ENCODE assay signal across 1 cellular context in genomic region chr1:227234998-227235405, GRCh38.
TF ChIP-seq lines count a peak whose summit lies in the region.

No MANE protein-coding gene starts in this region.

TF ChIP-seq in K562, 482 proteins besides CTCF, POLR2A, EP300 and RAD21 (continued from another document and continues in another):
- TF ChIP-seq CSDE1 (IDR thresholded peaks at IDR 0.05): no peak
- TF ChIP-seq SRF (CRISPR knock-in tag; IDR thresholded peaks at IDR 0.05): no peak
- peak; percentile 64; the same call in 1 of the 2 replicates for TF ChIP-seq ZNF589 (CRISPR knock-in tag; IDR thresholded peaks at IDR 0.05; ENCODE audit: low read depth)
- no peak for TF ChIP-seq RBM25 (IDR thresholded peaks at IDR 0.05; ENCODE audit: low read depth, low read length, severe bottlenecking)
- TF ChIP-seq, protein P1, sequence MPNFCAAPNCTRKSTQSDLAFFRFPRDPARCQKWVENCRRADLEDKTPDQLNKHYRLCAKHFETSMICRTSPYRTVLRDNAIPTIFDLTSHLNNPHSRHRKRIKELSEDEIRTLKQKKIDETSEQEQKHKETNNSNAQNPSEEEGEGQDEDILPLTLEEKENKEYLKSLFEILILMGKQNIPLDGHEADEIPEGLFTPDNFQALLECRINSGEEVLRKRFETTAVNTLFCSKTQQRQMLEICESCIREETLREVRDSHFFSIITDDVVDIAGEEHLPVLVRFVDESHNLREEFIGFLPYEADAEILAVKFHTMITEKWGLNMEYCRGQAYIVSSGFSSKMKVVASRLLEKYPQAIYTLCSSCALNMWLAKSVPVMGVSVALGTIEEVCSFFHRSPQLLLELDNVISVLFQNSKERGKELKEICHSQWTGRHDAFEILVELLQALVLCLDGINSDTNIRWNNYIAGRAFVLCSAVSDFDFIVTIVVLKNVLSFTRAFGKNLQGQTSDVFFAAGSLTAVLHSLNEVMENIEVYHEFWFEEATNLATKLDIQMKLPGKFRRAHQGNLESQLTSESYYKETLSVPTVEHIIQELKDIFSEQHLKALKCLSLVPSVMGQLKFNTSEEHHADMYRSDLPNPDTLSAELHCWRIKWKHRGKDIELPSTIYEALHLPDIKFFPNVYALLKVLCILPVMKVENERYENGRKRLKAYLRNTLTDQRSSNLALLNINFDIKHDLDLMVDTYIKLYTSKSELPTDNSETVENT (CRISPR knock-in tag; IDR thresholded peaks at IDR 0.05): no peak
- TF ChIP-seq, protein P2, sequence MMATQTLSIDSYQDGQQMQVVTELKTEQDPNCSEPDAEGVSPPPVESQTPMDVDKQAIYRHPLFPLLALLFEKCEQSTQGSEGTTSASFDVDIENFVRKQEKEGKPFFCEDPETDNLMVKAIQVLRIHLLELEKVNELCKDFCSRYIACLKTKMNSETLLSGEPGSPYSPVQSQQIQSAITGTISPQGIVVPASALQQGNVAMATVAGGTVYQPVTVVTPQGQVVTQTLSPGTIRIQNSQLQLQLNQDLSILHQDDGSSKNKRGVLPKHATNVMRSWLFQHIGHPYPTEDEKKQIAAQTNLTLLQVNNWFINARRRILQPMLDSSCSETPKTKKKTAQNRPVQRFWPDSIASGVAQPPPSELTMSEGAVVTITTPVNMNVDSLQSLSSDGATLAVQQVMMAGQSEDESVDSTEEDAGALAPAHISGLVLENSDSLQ (IDR thresholded peaks at IDR 0.05): peak; percentile 74
- TF ChIP-seq L3MBTL2 (IDR thresholded peaks at IDR 0.05): peak; percentile 82
- TF ChIP-seq, protein P3, sequence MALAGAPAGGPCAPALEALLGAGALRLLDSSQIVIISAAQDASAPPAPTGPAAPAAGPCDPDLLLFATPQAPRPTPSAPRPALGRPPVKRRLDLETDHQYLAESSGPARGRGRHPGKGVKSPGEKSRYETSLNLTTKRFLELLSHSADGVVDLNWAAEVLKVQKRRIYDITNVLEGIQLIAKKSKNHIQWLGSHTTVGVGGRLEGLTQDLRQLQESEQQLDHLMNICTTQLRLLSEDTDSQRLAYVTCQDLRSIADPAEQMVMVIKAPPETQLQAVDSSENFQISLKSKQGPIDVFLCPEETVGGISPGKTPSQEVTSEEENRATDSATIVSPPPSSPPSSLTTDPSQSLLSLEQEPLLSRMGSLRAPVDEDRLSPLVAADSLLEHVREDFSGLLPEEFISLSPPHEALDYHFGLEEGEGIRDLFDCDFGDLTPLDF (CRISPR knock-in tag; IDR thresholded peaks at IDR 0.05): no peak
- TF ChIP-seq HMBOX1 (IDR thresholded peaks at IDR 0.05): peak; percentile 54; the same call in 1 of the 2 replicates
- TF ChIP-seq GMEB1 (CRISPR knock-in tag; IDR thresholded peaks at IDR 0.05): no peak
- no peak for TF ChIP-seq POU5F1 (IDR thresholded peaks at IDR 0.05; ENCODE audit: borderline replicate concordance, low read depth, low read length, partially characterized antibody)
- TF ChIP-seq KLF6 (CRISPR knock-in tag; IDR thresholded peaks at IDR 0.05; ENCODE audit: borderline replicate concordance): no peak
- TF ChIP-seq, protein P4, sequence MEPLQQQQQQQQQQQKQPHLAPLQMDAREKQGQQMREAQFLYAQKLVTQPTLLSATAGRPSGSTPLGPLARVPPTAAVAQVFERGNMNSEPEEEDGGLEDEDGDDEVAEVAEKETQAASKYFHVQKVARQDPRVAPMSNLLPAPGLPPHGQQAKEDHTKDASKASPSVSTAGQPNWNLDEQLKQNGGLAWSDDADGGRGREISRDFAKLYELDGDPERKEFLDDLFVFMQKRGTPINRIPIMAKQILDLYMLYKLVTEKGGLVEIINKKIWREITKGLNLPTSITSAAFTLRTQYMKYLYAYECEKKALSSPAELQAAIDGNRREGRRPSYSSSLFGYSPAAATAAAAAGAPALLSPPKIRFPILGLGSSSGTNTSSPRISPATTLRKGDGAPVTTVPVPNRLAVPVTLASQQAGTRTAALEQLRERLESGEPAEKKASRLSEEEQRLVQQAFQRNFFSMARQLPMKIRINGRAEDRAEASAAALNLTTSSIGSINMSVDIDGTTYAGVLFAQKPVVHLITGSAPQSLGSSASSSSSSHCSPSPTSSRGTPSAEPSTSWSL (CRISPR knock-in tag; IDR thresholded peaks at IDR 0.05; ENCODE audit: borderline replicate concordance): no peak
- TF ChIP-seq MYC (IDR thresholded peaks at IDR 0.05; ENCODE audit: low read depth, low read length): peak; percentile 53
- TF ChIP-seq MYC (CRISPR knock-in tag; IDR thresholded peaks at IDR 0.05; ENCODE audit: borderline replicate concordance, low read depth): no peak
- no peak for TF ChIP-seq PHF20 (IDR thresholded peaks at IDR 0.05; ENCODE audit: partially characterized antibody)
- no peak for TF ChIP-seq CGGBP1 (CRISPR knock-in tag; IDR thresholded peaks at IDR 0.05)
- no peak for TF ChIP-seq ZNF764 (CRISPR knock-in tag; IDR thresholded peaks at IDR 0.05; ENCODE audit: low read depth)
- no peak for TF ChIP-seq SMARCA5 (IDR thresholded peaks at IDR 0.05)
- TF ChIP-seq TARDBP (IDR thresholded peaks at IDR 0.05): no peak
- no peak for TF ChIP-seq CBX2 (IDR thresholded peaks at IDR 0.05; ENCODE audit: insufficient read depth, low read length, poor library complexity, severe bottlenecking)
- no peak for TF ChIP-seq ZNF57 (CRISPR knock-in tag; IDR thresholded peaks at IDR 0.05)
- TF ChIP-seq ZNF232 (CRISPR knock-in tag; IDR thresholded peaks at IDR 0.05): no peak
- TF ChIP-seq, protein P5, sequence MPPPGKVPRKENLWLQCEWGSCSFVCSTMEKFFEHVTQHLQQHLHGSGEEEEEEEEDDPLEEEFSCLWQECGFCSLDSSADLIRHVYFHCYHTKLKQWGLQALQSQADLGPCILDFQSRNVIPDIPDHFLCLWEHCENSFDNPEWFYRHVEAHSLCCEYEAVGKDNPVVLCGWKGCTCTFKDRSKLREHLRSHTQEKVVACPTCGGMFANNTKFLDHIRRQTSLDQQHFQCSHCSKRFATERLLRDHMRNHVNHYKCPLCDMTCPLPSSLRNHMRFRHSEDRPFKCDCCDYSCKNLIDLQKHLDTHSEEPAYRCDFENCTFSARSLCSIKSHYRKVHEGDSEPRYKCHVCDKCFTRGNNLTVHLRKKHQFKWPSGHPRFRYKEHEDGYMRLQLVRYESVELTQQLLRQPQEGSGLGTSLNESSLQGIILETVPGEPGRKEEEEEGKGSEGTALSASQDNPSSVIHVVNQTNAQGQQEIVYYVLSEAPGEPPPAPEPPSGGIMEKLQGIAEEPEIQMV (tag; conservative IDR thresholded peaks at IDR 0.05; ENCODE audit: low read depth): no peak
- no peak for TF ChIP-seq SMAD3 (CRISPR knock-in tag; conservative IDR thresholded peaks at IDR 0.05)
- TF ChIP-seq NCOA1 (IDR thresholded peaks at IDR 0.05; ENCODE audit: low read depth): no peak
- TF ChIP-seq ADNP (tag; IDR thresholded peaks at IDR 0.05): no peak
- TF ChIP-seq NCOR1 (IDR thresholded peaks at IDR 0.05): peak; percentile 62
- TF ChIP-seq ZNF778 (CRISPR knock-in tag; IDR thresholded peaks at IDR 0.05): no peak
- peak; percentile 64; the same call in 1 of the 2 replicates for TF ChIP-seq CTBP1 (IDR thresholded peaks at IDR 0.05; ENCODE audit: borderline replicate concordance)
- TF ChIP-seq MYBL2 (IDR thresholded peaks at IDR 0.05; ENCODE audit: low read depth): no peak; the same call in 1 of the 2 replicates
- no peak for TF ChIP-seq MYBL2 (CRISPR knock-in tag; IDR thresholded peaks at IDR 0.05; ENCODE audit: borderline replicate concordance)
- TF ChIP-seq ZNF124 (CRISPR knock-in tag; IDR thresholded peaks at IDR 0.05): no peak
- no peak for TF ChIP-seq CEBPB (tag; IDR thresholded peaks at IDR 0.05)
- peak; percentile 44 for TF ChIP-seq TAF9B (IDR thresholded peaks at IDR 0.05; ENCODE audit: partially characterized antibody)
- TF ChIP-seq HIVEP1 (CRISPR knock-in tag; IDR thresholded peaks at IDR 0.05): no peak
- no peak for TF ChIP-seq ERF (CRISPR knock-in tag; IDR thresholded peaks at IDR 0.05)
- TF ChIP-seq RUNX1 (IDR thresholded peaks at IDR 0.05; ENCODE audit: low read depth): no peak
- TF ChIP-seq HOMEZ (CRISPR knock-in tag; IDR thresholded peaks at IDR 0.05): no peak
- TF ChIP-seq FOXA1 (IDR thresholded peaks at IDR 0.05; ENCODE audit: borderline replicate concordance): no peak
- no peak for TF ChIP-seq USF1 (CRISPR knock-in tag; IDR thresholded peaks at IDR 0.05)
- TF ChIP-seq ETV1 (tag; conservative IDR thresholded peaks at IDR 0.05; ENCODE audit: low read depth): no peak
- no peak for TF ChIP-seq SREBF1 (IDR thresholded peaks at IDR 0.05; ENCODE audit: borderline replicate concordance, low read depth, low read length)
- TF ChIP-seq CTCFL (IDR thresholded peaks at IDR 0.05; ENCODE audit: borderline replicate concordance, insufficient read depth, low read depth, low read length, poor library complexity, severe bottlenecking): peak; percentile 53
- TF ChIP-seq ZBTB33 (CRISPR knock-in tag; IDR thresholded peaks at IDR 0.05): 0 out of 2 replicates have a peak, but pooled peaks have one; percentile 26
- TF ChIP-seq RCOR1 (IDR thresholded peaks at IDR 0.05; ENCODE audit: borderline replicate concordance in 1 of 2, low read depth in 2 of 2, low read length in 2 of 2): peak; percentile 72 to 95; a peak in 3 of 4 replicates
- no peak for TF ChIP-seq ZBTB7A (IDR thresholded peaks at IDR 0.05; ENCODE audit: borderline replicate concordance, control insufficient read depth, low read depth, low read length)
